12 cellular contexts compared by ENCODE assay signal in the genomic region with DNA sequence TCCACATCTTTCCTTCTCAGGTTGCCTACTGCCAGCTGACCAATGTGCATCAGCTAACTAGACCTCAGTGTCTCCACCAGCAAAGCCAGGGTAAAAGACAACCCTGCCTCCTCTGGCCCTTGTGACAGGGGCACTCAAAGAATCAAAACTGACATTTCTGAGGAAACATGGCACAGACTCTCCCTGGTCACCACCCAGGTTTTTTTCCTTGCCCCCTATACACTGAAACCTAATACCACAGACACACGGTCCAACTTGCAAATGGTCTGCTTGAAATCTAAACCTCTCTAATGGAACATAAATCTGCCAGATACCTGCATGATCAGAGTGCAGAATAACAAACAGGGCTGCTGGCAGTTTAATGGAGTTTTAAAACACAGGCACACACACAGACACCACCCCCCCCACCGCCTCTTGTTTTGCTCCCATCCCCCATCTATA. TPM values are rescaled to one million over a fixed set of nuclear protein-coding genes. Genes with fewer than 3 reads are reported as not detected.
DNase-seq lines count a peak whose midpoint lies in the region; ATAC-seq and TF ChIP-seq lines count a peak whose summit lies in the region.
"Had no signal": no experiment of that assay in that cellular context is flagged by ENCODE, and none has a peak within 500 bp of the region (broad histone marks: within the 10 kb centered on the region; RNA-seq: fewer than 3 reads in every experiment).

No MANE protein-coding gene starts in this region.

- TF ChIP-seq CTCF in psoas muscle (IDR thresholded peaks at IDR 0.05): no peak

- no peak overlapping the region for H3K4me3 ChIP-seq in adipocyte (ENCODE audit: low read length)
- peak overlapping the region; percentile 60 for H3K4me3 ChIP-seq in psoas muscle
- H3K4me3 ChIP-seq: K562, PC-9, stomach had no signal

- intact Hi-C loops in psoas muscle (cut with DNase I): loop anchor here (5.0 to 10.0 kb wide), 3 partner anchors 35 to 120 kb away; no protein-coding TSS in a partner anchor

- 12 to 19% (median 17%) methylated on average over 2 of the region's 2 CpGs for WGBS in psoas muscle, 3 donors

- H3K36me3 ChIP-seq in adipocyte (ENCODE audit: control insufficient read depth, insufficient read depth, low read length, severe bottlenecking) (no peaks in the 10 kb centered on the region), psoas muscle (ENCODE audit: insufficient read depth in 1 of 2, low read depth in 1 of 2) (peaks cover 0 to 20% of the 10 kb centered on the region in 2 donors)

- H3K27me3 ChIP-seq in adipocyte (replicated peaks; ENCODE audit: control insufficient read depth, insufficient read depth, low read length) (no peaks in the 10 kb centered on the region), psoas muscle (ENCODE audit: insufficient read depth in 3 of 3, low read length in 2 of 3) (no peaks in the 10 kb centered on the region)
- H3K27me3 ChIP-seq: stomach had no signal

- DNase-seq in DMS 273 treated with DMSO at 0.1 percent for 48 hours (lab: John Stamatoyannopoulos, UW): peak; percentile 78
- DNase-seq in NCI-H1436 (lab: John Stamatoyannopoulos, UW): peak; percentile 17
- no peak for DNase-seq in adipocyte (ENCODE audit: low read depth)
- DNase-seq in psoas muscle: peak in 1 of 2 donors; percentile 71
- DNase-seq in iPS-NIHi7 (ENCODE audit: extremely low spot score): no peak
- DNase-seq in germinal center (ENCODE audit: low spot score): no peak
- DNase-seq: PC-9, small intestine, stomach had no signal

- H3K9me3 ChIP-seq in adipocyte (ENCODE audit: control insufficient read depth, low read length): no peaks in the 10 kb centered on the region
- no peaks in the 10 kb centered on the region for H3K9me3 ChIP-seq in psoas muscle
- H3K9me3 ChIP-seq: stomach had no signal

- ATAC-seq in psoas muscle (peak; percentile 19 to 56 (median 39)), HG03460 (IDR thresholded peaks at IDR 0.05; ENCODE audit: unreplicated experiment) (no peak)
- ATAC-seq: esophagus mucosa, K562 had no signal

- peak overlapping the region; percentile 94 for H3K27ac ChIP-seq in psoas muscle
- H3K27ac ChIP-seq: PC-9 had no signal

- H3K9ac ChIP-seq in adipocyte (ENCODE audit: low read length): peak overlapping the region; percentile 51

- H3K4me1 ChIP-seq in adipocyte (ENCODE audit: control insufficient read depth, insufficient read depth, low read length) (peaks cover 68% of the 10 kb centered on the region), psoas muscle (peaks cover 85% of the 10 kb centered on the region)

RNA-seq across cellular contexts. Expression of gene CORO6, which starts 19.5 kb away (rescaled TPM):
- 100 to 1,000 TPM; 478 to 710 (median 557) TPM for total RNA-seq in psoas muscle
- polyA plus RNA-seq in psoas muscle: 100 to 1,000 TPM; 182 to 495 (median 236) TPM

RNA-seq across cellular contexts. Expression of gene ANKRD13B, which starts 49.3 kb away (rescaled TPM):
- total RNA-seq in psoas muscle: 10 to 100 TPM in 1 of 4 donors, 1 to 10 TPM in 3; 6.4 to 14.8 (median 6.8) TPM
- polyA plus RNA-seq in psoas muscle: 10 to 100 TPM in 1 of 3 donors, 1 to 10 TPM in 2; 5.4 to 10.7 (median 9.7) TPM

RNA-seq across cellular contexts. Expression of gene GIT1, which starts 52.7 kb away (rescaled TPM):
- 10 to 100 TPM; 26.4 to 39.4 (median 31.5) TPM for total RNA-seq in psoas muscle
- polyA plus RNA-seq in psoas muscle: 10 to 100 TPM; 24.3 to 46.0 (median 35.2) TPM

Comparison
In these comparisons a context has a peak if more than half of its experiments do, and no peak if none do; other contexts are left out.
1. DNase-seq: peak in DMS 273 treated with DMSO at 0.1 percent for 48 hours (single experiment) and NCI-H1436 (single experiment); none in adipocyte (single experiment), iPS-NIHi7 (single experiment) and germinal center (single experiment).